9 cellular contexts compared by ENCODE assay signal in the genomic region with DNA sequence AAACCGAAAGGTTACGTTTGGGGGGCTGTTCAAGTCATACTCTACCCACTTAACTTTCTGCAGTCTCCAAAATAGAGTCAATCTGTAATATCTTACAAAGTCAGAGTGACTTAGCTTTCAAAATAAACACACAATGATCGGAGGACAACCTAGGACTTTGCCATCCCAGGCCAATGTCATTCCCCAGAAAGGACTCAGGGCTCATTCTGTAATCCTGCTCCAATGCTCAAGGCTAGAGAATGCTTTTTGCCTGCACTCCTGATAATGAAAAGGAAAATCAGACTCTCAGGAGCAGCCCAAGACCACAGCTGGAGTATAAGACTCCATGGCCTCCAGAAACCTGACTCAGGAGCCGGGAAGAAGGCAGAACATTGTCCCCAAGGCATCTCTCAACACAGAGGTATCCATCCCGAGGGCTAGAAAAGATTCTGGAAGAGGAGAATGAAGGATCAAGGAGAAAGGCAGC. TPM values are rescaled to one million over a fixed set of nuclear protein-coding genes. Genes with fewer than 3 reads are reported as not detected.
DNase-seq lines count a peak whose midpoint lies in the region; ATAC-seq and TF ChIP-seq lines count a peak whose summit lies in the region.
"Had no signal": no experiment of that assay in that cellular context is flagged by ENCODE, and none has a peak within 500 bp of the region (broad histone marks: within the 10 kb centered on the region; RNA-seq: fewer than 3 reads in every experiment).

No MANE protein-coding gene starts in this region.

- H3K79me2 ChIP-seq in ACC112 (ENCODE audit: control insufficient read depth, insufficient read depth, low read length, unreplicated experiment) = no peaks in the 10 kb centered on the region
- no peaks in the 10 kb centered on the region for H3K79me2 ChIP-seq in OCI-LY7 (ENCODE audit: insufficient read depth, low read depth, low read length)
- H3K79me2 ChIP-seq in osteoblast (ENCODE audit: insufficient read depth, low read length) = no peaks in the 10 kb centered on the region

- H3K36me3 ChIP-seq in ACC112 (ENCODE audit: insufficient read depth, low read length) (no peaks in the 10 kb centered on the region), OCI-LY7 (ENCODE audit: insufficient read depth, low read length) (no peaks in the 10 kb centered on the region), osteoblast (ENCODE audit: insufficient read depth, low read length) (no peaks in the 10 kb centered on the region)

- H4K20me1 ChIP-seq in OCI-LY7 (ENCODE audit: insufficient read depth, low read length) = no peaks in the 10 kb centered on the region
- no peaks in the 10 kb centered on the region for H4K20me1 ChIP-seq in osteoblast (ENCODE audit: insufficient read depth, low read length)

- H3K4me2 ChIP-seq in OCI-LY7 (ENCODE audit: low read length) = peak overlapping the region; percentile 9; the same call in 1 of the 2 replicates
- no peak overlapping the region for H3K4me2 ChIP-seq in osteoblast (ENCODE audit: insufficient read depth, low read length)

- H3K4me1 ChIP-seq in ACC112 (ENCODE audit: control insufficient read depth, insufficient read depth, low read length, unreplicated experiment) (peaks cover 58% of the 10 kb centered on the region), OCI-LY7 (ENCODE audit: insufficient read depth, low read length, poor library complexity, severe bottlenecking) (peaks cover 47% of the 10 kb centered on the region), osteoblast (ENCODE audit: insufficient read depth, low read length) (peaks cover 37% of the 10 kb centered on the region)

- POLR2A ChIA-PET in OCI-LY7 (lab: Charles Lee) = interaction anchor here (0.7 kb wide), 1 partner anchor 52 kb away, joined by 3 read pairs; no protein-coding TSS in a partner anchor

- no peak for ATAC-seq in GM18867 (IDR thresholded peaks at IDR 0.05; ENCODE audit: unreplicated experiment)

- H3K9me3 ChIP-seq in OCI-LY7 (ENCODE audit: low read length) = no peaks in the 10 kb centered on the region
- H3K9me3 ChIP-seq in osteoblast (ENCODE audit: low read depth, low read length) = no peaks in the 10 kb centered on the region

- TF ChIP-seq CTCF in OCI-LY7 (conservative IDR thresholded peaks at IDR 0.05; ENCODE audit: low read length) (no peak), dorsolateral prefrontal cortex (IDR thresholded peaks at IDR 0.05 in 54 of 56, conservative IDR thresholded peaks at IDR 0.05 in 2 of 56; ENCODE audit: low read depth in 1 of 56, partially characterized antibody in 56 of 56) (no peak), osteoblast (IDR thresholded peaks at IDR 0.05; ENCODE audit: extremely low read depth, low read depth, low read length) (no peak)

- peak overlapping the region; percentile 89 for H2AFZ ChIP-seq in ACC112 (ENCODE audit: low read length, unreplicated experiment)
- H2AFZ ChIP-seq in OCI-LY7 (ENCODE audit: low read length) = peak overlapping the region; percentile 36; the same call in 1 of the 2 replicates
- peak overlapping the region; percentile 68 for H2AFZ ChIP-seq in osteoblast (ENCODE audit: low read length)

- no peaks in the 10 kb centered on the region for H3K9me2 ChIP-seq in OCI-LY7 (ENCODE audit: insufficient read depth, low read length)

- intact Hi-C loops in OCI-LY7 (cut with micrococcal nuclease; ENCODE audit: unreplicated experiment) = no loop called here
- intact Hi-C loops in dorsolateral prefrontal cortex (cut with DNase I) = no loop called here

- DNase-seq in OCI-LY7 (ENCODE audit: low spot score) (no peak), dorsolateral prefrontal cortex (peak in 1 of 10 donors; percentile 1), osteoblast (ENCODE audit: insufficient read length, low spot score, missing footprints) (no peak), NCI-H1092 (lab: John Stamatoyannopoulos, UW) (no peak), NCI-H128 (lab: John Stamatoyannopoulos, UW; ENCODE audit: unreplicated experiment) (no peak), NCI-H69 (lab: John Stamatoyannopoulos, UW) (no peak)
- DNase-seq: activated CD8-positive, alpha-beta memory T cell treated with anti-CD3 and anti-CD28 coated beads, Interleukin-2, amount 50 U/mL, for 4 hours had no signal

- H3K27me3 ChIP-seq in ACC112 (ENCODE audit: insufficient read depth, low read length) (no peaks in the 10 kb centered on the region), dorsolateral prefrontal cortex (no peaks in the 10 kb centered on the region), osteoblast (ENCODE audit: insufficient read depth, low read length) (no peaks in the 10 kb centered on the region)

- CTCF ChIA-PET in OCI-LY7 (lab: Charles Lee; ENCODE audit: unreplicated experiment) = no interaction called here

- no TSS peak for BruUV-seq in OCI-LY7 (replicated peaks; lab: Mats Ljungman, UMichigan)

- peak overlapping the region; percentile 96 for H3K27ac ChIP-seq in ACC112 (ENCODE audit: low read depth, low read length)
- H3K27ac ChIP-seq in OCI-LY7 (ENCODE audit: low read depth, low read length, poor library complexity, severe bottlenecking) = no peak overlapping the region
- peak overlapping the region; percentile 32 to 100 (median 97) for H3K27ac ChIP-seq in dorsolateral prefrontal cortex
- peak overlapping the region; percentile 38 for H3K27ac ChIP-seq in osteoblast (ENCODE audit: low read depth, low read length)

- H3K4me3 ChIP-seq in ACC112 (ENCODE audit: low read depth, low read length) (peak overlapping the region; percentile 36; the same call in 1 of the 2 replicates), OCI-LY7 (ENCODE audit: low read depth, low read length, poor library complexity, severe bottlenecking) (no peak overlapping the region), dorsolateral prefrontal cortex (no peak overlapping the region), osteoblast (ENCODE audit: insufficient read depth, low read length) (no peak overlapping the region)

RNA-seq across cellular contexts. Expression of gene ASCC1, which starts 28.5 kb away (rescaled TPM):
- 19.3 and 27.1 TPM in 2 replicates for total RNA-seq in OCI-LY7 (2014; rRNA removed; shearing (Covaris generic))
- 51.5 and 59.9 TPM in 2 replicates for total RNA-seq in OCI-LY7 (2022)
- 10 to 100 TPM; 22.8 to 68.2 (median 40.7) TPM for total RNA-seq in dorsolateral prefrontal cortex
- total RNA-seq in osteoblast = 40.2 and 50.1 TPM in 2 replicates

RNA-seq across cellular contexts. Expression of gene ANAPC16, which starts 28.8 kb away (rescaled TPM):
- total RNA-seq in OCI-LY7 (2014; rRNA removed; shearing (Covaris generic)) = 48.4 and 68.0 TPM in 2 replicates
- total RNA-seq in OCI-LY7 (2022) = 84.7 and 92.8 TPM in 2 replicates
- total RNA-seq in dorsolateral prefrontal cortex = 10 to 100 TPM; 27.8 to 74.8 (median 40.9) TPM
- total RNA-seq in osteoblast = 50.7 and 58.0 TPM in 2 replicates

RNA-seq across cellular contexts. Expression of gene DDIT4, which starts 29.1 kb away (rescaled TPM):
- total RNA-seq in OCI-LY7 (2014; rRNA removed; shearing (Covaris generic)) = 102 and 105 TPM in 2 replicates
- total RNA-seq in OCI-LY7 (2022) = 32.8 and 91.8 TPM in 2 replicates
- total RNA-seq in dorsolateral prefrontal cortex = 100 to 1,000 TPM in 73 of 120 experiments, 10 to 100 TPM in 47; 33.5 to 407 (median 111) TPM
- total RNA-seq in osteoblast = 366 and 522 TPM in 2 replicates

Comparison
In these comparisons a context has a peak if more than half of its experiments do, and no peak if none do; other contexts are left out.
1. H2AFZ ChIP-seq: peak in every context shown above with its lines; median percentile 89 in ACC112; 68 in osteoblast; 36 in OCI-LY7.